In the genomic region with DNA sequence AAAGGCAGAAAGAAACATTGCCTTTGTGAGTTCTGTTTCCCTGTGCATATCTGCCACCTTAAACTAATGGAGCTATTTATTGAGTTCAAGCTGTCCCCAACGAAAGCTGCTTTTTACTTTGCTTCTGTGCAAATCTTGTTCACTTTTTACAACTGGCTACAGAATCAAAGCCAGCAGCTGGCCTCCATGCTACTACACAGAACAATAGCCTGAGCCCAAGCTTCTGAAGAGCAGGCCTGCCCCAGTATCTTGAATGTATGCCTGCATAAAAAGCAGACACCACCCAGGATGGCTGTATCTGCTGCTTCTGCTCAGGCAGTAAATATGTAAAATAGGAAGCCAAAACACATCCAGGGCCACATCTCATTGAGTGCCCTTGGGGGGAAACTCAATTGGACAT, we compare ENCODE assay signal across 20 cellular contexts. TPM values are rescaled to one million over a fixed set of nuclear protein-coding genes. Genes with fewer than 3 reads are reported as not detected.
DNase-seq lines count a peak whose midpoint lies in the region; ATAC-seq and TF ChIP-seq lines count a peak whose summit lies in the region.
"Had no signal": no experiment of that assay in that cellular context is flagged by ENCODE, and none has a peak within 500 bp of the region (broad histone marks: within the 10 kb centered on the region; RNA-seq: fewer than 3 reads in every experiment).

No MANE protein-coding gene starts in this region.

- H3K4me3 ChIP-seq in mucosa of descending colon = no peak overlapping the region
- H3K4me3 ChIP-seq: body of pancreas, colonic mucosa, Peyer's patch, spleen, vagina had no signal

- DNase-seq in NCI-H748 (lab: John Stamatoyannopoulos, UW; ENCODE audit: unreplicated experiment) (peak; percentile 20), NCI-H748 treated with DMSO at 0.1 percent for 48 hours (lab: John Stamatoyannopoulos, UW) (no peak), SK-N-DZ (ENCODE audit: low spot score) (peak; percentile 4), GM19238 (ENCODE audit: insufficient read length, low spot score) (no peak), mucosa of descending colon (no peak), ureter (ENCODE audit: low spot score) (no peak)
- DNase-seq: activated CD4-positive, CD25-positive, alpha-beta regulatory T cell treated with anti-CD3 and anti-CD28 coated beads, Interleukin-2, amount 50 U/mL, for 72 hours; activated naive CD8-positive, alpha-beta T cell treated with anti-CD3 and anti-CD28 coated beads for 36 hours; body of pancreas; colonic mucosa; DMS79; KG1; natural killer cell; NCI-H2081; Peyer's patch; spleen had no signal

- TF ChIP-seq CTCF in mucosa of descending colon (IDR thresholded peaks at IDR 0.05) = no peak

- H3K27me3 ChIP-seq in layer of hippocampus (ENCODE audit: control insufficient read depth, insufficient read depth, low read length) = no peaks in the 10 kb centered on the region
- H3K27me3 ChIP-seq: body of pancreas, colonic mucosa, Peyer's patch, spleen, vagina had no signal

- intact Hi-C loops in mucosa of descending colon (cut with DNase I, micrococcal nuclease) = no loop called here

- ATAC-seq in mucosa of descending colon = no peak
- ATAC-seq: body of pancreas, natural killer cell had no signal

- H3K9me3 ChIP-seq in mucosa of descending colon = no peaks in the 10 kb centered on the region
- H3K9me3 ChIP-seq: body of pancreas, colonic mucosa, Peyer's patch, spleen, vagina had no signal

- no peaks in the 10 kb centered on the region for H3K36me3 ChIP-seq in mucosa of descending colon (ENCODE audit: low read depth)
- H3K36me3 ChIP-seq: colonic mucosa, Peyer's patch, spleen, vagina had no signal

- H3K27ac ChIP-seq in layer of hippocampus (ENCODE audit: low read depth, low read length) = peak overlapping the region; percentile 66
- H3K27ac ChIP-seq in temporal lobe (ENCODE audit: low read depth, low read length) = peak overlapping the region; percentile 58
- H3K27ac ChIP-seq: body of pancreas, colonic mucosa, Peyer's patch, spleen, vagina had no signal

- no peaks in the 10 kb centered on the region for H3K4me1 ChIP-seq in mucosa of descending colon (ENCODE audit: low read depth)
- H3K4me1 ChIP-seq: body of pancreas, colonic mucosa, Peyer's patch, spleen, vagina had no signal

RNA-seq across cellular contexts. Expression of a gene that starts 28.2 kb away (rescaled TPM):
- polyA plus RNA-seq in SK-N-DZ (2014; cell fraction: cytosol; rRNA removed) = 21.1 and 22.5 TPM in 2 replicates
- polyA plus RNA-seq in SK-N-DZ (2014; cell fraction: nucleus; rRNA removed) = 23.0 and 31.6 TPM in 2 replicates
- total RNA-seq in temporal lobe = 574 TPM
- 10 to 100 TPM in 2 of 3 donors, 1 to 10 TPM in 1; 7.6 to 69.3 (median 21.0) TPM for total RNA-seq in mucosa of descending colon
- total RNA-seq in ureter = 31.4 TPM
- polyA plus RNA-seq: CD14-positive monocyte had no signal

Comparison
In these comparisons a context has a peak if more than half of its experiments do, and no peak if none do; other contexts are left out.
1. DNase-seq: peak in NCI-H748 (single experiment) and SK-N-DZ (single experiment); none in NCI-H748 treated with DMSO at 0.1 percent for 48 hours (single experiment), GM19238 (single experiment), mucosa of descending colon (0 of 3) and ureter (single experiment).